10 cellular contexts compared by ENCODE assay signal in genomic region chr17:41255381-41256286, GRCh38. TPM values are rescaled to one million over a fixed set of nuclear protein-coding genes. Genes with fewer than 3 reads are reported as not detected.
DNase-seq lines count a peak whose midpoint lies in the region; ATAC-seq, FAIRE-seq and TF ChIP-seq lines count a peak whose summit lies in the region.
"Not testable (repeated sequence)": the region's sequence is repeated elsewhere in the genome, so short reads cannot be mapped to it uniquely, and the experiment has no call there.
"Had no signal": no experiment of that assay in that cellular context is flagged by ENCODE, and none has a peak within 500 bp of the region (broad histone marks: within the 10 kb centered on the region; RNA-seq: fewer than 3 reads in every experiment).

Gene KRTAP9-9, plus strand, starts transcription at chr17:41255384.

- intact Hi-C loops in K562 (cut with micrococcal nuclease), result not testable (repeated sequence)

- CTCF ChIA-PET in K562 (lab: Yijun Ruan, JAX; ENCODE audit: low intra/inter-chr PET ratio), result interaction anchor here (0.6 kb wide), 1 partner anchor 53 kb away, joined by 3 read pairs; the partner anchor contains the start of gene KRTAP16-1

- H3K4me1 ChIP-seq in GM23248 (ENCODE audit: insufficient read depth), result peaks cover 25% of the 10 kb centered on the region
- H3K4me1 ChIP-seq in K562 (replicated peaks in 1 of 2; ENCODE audit: control insufficient read depth in 2 of 2, insufficient read depth in 2 of 2, low read length in 2 of 2), result not testable (repeated sequence)

- H3K9me1 ChIP-seq in K562 (ENCODE audit: control insufficient read depth, insufficient read depth, low read length), result not testable (repeated sequence)

- in situ Hi-C loops in GM23248 (cut with MboI); K562 (cut with MboI): not testable (repeated sequence)

- H3K27me3 ChIP-seq in GM23248 (replicated peaks; ENCODE audit: insufficient read depth); K562 (ENCODE audit: control insufficient read depth in 2 of 2, insufficient read depth in 2 of 2, low read length in 2 of 2): not testable (repeated sequence)

- BruUV-seq in K562 (replicated peaks; lab: Mats Ljungman, UMichigan), result not testable (repeated sequence)

- H3K4me2 ChIP-seq in GM23248 (ENCODE audit: unreplicated experiment), result peak within 1 kb of the TSS; percentile 61
- H3K4me2 ChIP-seq in K562 (ENCODE audit: insufficient read depth, low read length), result not testable (repeated sequence)

- POLR2A ChIA-PET in K562 (lab: Yijun Ruan, JAX), result not testable (repeated sequence)

- TF ChIP-seq RAD21 in K562 (CRISPR knock-in tag; conservative IDR thresholded peaks at IDR 0.05 in 1 of 2, IDR thresholded peaks at IDR 0.05 in 1 of 2), result not testable (repeated sequence)

- not testable (repeated sequence) for TF ChIP-seq EP300 in K562 (IDR thresholded peaks at IDR 0.05; ENCODE audit: low read length)

- peaks cover 25% of the 10 kb centered on the region for H3F3A ChIP-seq in GM23248 (ENCODE audit: insufficient read depth)

- not testable (repeated sequence) for H3K9ac ChIP-seq in GM23248; K562 (ENCODE audit: insufficient read depth in 1 of 2, low read depth in 2 of 2, low read length in 2 of 2)

- H3K36me3 ChIP-seq in GM23248 (ENCODE audit: low read depth); K562 (ENCODE audit: control insufficient read depth, insufficient read depth, low read length): not testable (repeated sequence)

- H2AFZ ChIP-seq in GM23248; K562 (ENCODE audit: low read depth, low read length): not testable (repeated sequence)

- H3K9me2 ChIP-seq in GM23248 (ENCODE audit: insufficient read depth), result peaks cover 10% of the 10 kb centered on the region; the same call in 1 of the 2 replicates

- FAIRE-seq in K562 (lab: Jason Lieb, UNC), result peak; percentile 35

- not testable (repeated sequence) for H3K4me3 ChIP-seq in AG09309 (ENCODE audit: control insufficient read depth, low read depth, low read length); GM23248; K562

- WGBS in GM23248 (ENCODE audit: low coverage in 1 of 2, low lambda C conversion rate in 2 of 2, missing lambda C conversion rate in 2 of 2), 2 experiments, result 68 to 90% methylated on average over 3 to 5 of the region's 5 CpGs
- WGBS in K562 (ENCODE audit: insufficient coverage, low coverage, missing lambda C conversion rate), result 2% methylated on average over 5 of the region's 5 CpGs

- H3K79me2 ChIP-seq in GM23248 (ENCODE audit: insufficient read depth); K562 (ENCODE audit: control insufficient read depth, insufficient read depth, low read length): not testable (repeated sequence)

- H3K9me3 ChIP-seq in GM23248 (ENCODE audit: low read depth); K562 (replicated peaks; ENCODE audit: control insufficient read depth, insufficient read depth, low read depth, low read length): not testable (repeated sequence)

- TF ChIP-seq CTCF in AG09309 (IDR thresholded peaks at IDR 0.05; ENCODE audit: control insufficient read depth, insufficient read depth, low read depth, low read length, missing control alignments); K562 (IDR thresholded peaks at IDR 0.05 in 2 of 3, conservative IDR thresholded peaks at IDR 0.05 in 1 of 3; ENCODE audit: insufficient read depth in 2 of 3, low read depth in 1 of 3, low read length in 3 of 3): not testable (repeated sequence)

- peak within 1 kb of the TSS; percentile 36 for H3K27ac ChIP-seq in GM23248
- H3K27ac ChIP-seq in K562 (ENCODE audit: extremely low read depth, low read depth, low read length), result not testable (repeated sequence)

- H4K20me1 ChIP-seq in GM23248 (ENCODE audit: insufficient read depth); K562 (replicated peaks; ENCODE audit: control insufficient read depth, insufficient read depth, low read length): not testable (repeated sequence)

- DNase-seq in AG09309 (ENCODE audit: low read depth), result peak; percentile 4
- peak; percentile 12 for DNase-seq in ELR (ENCODE audit: low read depth)
- DNase-seq in GM23248, result peak; percentile 71
- peak; percentile 0 for DNase-seq in SK-N-DZ (ENCODE audit: low spot score)
- DNase-seq in K562 (ENCODE audit: extremely low read depth in 1 of 4, low spot score in 3 of 4), result peak in 1 of 4 experiments; percentile 0
- peak; percentile 49 for DNase-seq in fibroblast of peridontal ligament (ENCODE audit: extremely low read depth)
- DNase-seq in islet precursor cell, result peak; percentile 44
- peak; percentile 2 for DNase-seq in superior temporal gyrus (ENCODE audit: extremely low spot score)

- not testable (repeated sequence) for ATAC-seq in K562

- TF ChIP-seq POLR2A in K562 (conservative IDR thresholded peaks at IDR 0.05), result not testable (repeated sequence)

RNA-seq across cellular contexts. Expression of gene KRTAP9-9, which starts in this region (rescaled TPM):
- total RNA-seq in GM23248 (2014; rRNA removed; shearing (Covaris generic)), result not detected in 2 replicates
- not detected in 2 replicates for polyA plus RNA-seq in GM23248 (2016; fragmentation: Nextera tagmentation; extraction: Ambion mirVana)
- polyA plus RNA-seq in SK-N-DZ (2014; cell fraction: cytosol; rRNA removed), result not detected in 2 replicates
- not detected in 2 replicates for polyA plus RNA-seq in SK-N-DZ (2014; cell fraction: nucleus; rRNA removed)
- total RNA-seq in K562 (2011; cell fraction: chromatin; rRNA removed; ENCODE audit: low replicate concordance), result not detected in 2 replicates
- not detected in 2 replicates for total RNA-seq in K562 (2011; cell fraction: nucleolus; rRNA removed)
- not detected in 2 replicates for total RNA-seq in K562 (2011; cell fraction: nucleoplasm; rRNA removed)
- total RNA-seq in K562 (2014; rRNA removed), result not detected in 2 replicates
- not detected in 2 replicates for total RNA-seq in K562 (2014; rRNA removed; fragmentation: Illumina TruSeq; extraction: Trizol)
- not detected in 2 replicates for total RNA-seq in K562 (2015; rRNA removed; fragmentation: Illumina TruSeq; extraction: Trizol)
- not detected in 2 replicates for total RNA-seq in K562 (2021)
- polyA plus RNA-seq in K562 (2011; rRNA removed), result not detected in 2 replicates
- not detected in 2 replicates for polyA plus RNA-seq in K562 (2011; cell fraction: cytosol; rRNA removed)
- not detected in 2 replicates for polyA plus RNA-seq in K562 (2011; cell fraction: nucleus; rRNA removed)
- not detected in 2 replicates for polyA plus RNA-seq in K562 (2012)
- polyA plus RNA-seq in K562 (2014; fragmentation: Illumina TruSeq; extraction: Trizol), result not detected in 2 replicates
- not detected for polyA plus RNA-seq in K562 (2014; fragmentation: Nextera tagmentation; extraction: Ambion mirVana)
- not detected in 2 replicates for polyA plus RNA-seq in K562 (2014; rRNA removed)
- polyA minus RNA-seq in K562 (2011; rRNA and poly(A)+ RNA removed), result not detected in 2 replicates
- not detected in 2 replicates for polyA minus RNA-seq in K562 (2011; cell fraction: cytosol; rRNA and poly(A)+ RNA removed)
- not detected in 2 replicates for polyA minus RNA-seq in K562 (2011; cell fraction: nucleus; rRNA and poly(A)+ RNA removed)
- total RNA-seq: A172; CD8-positive, alpha-beta memory T cell had no signal
- polyA plus RNA-seq: CD8-positive, alpha-beta memory T cell had no signal

Comparison
In these comparisons a context has a peak if more than half of its experiments do, and no peak if none do; other contexts are left out.
1. Peak in DNase-seq, H3K27ac ChIP-seq and H3K4me2 ChIP-seq in GM23248; RNA of the gene not detected or under 1 TPM.